Comparison of ENCODE assay signal across 14 cellular contexts in the genomic region with DNA sequence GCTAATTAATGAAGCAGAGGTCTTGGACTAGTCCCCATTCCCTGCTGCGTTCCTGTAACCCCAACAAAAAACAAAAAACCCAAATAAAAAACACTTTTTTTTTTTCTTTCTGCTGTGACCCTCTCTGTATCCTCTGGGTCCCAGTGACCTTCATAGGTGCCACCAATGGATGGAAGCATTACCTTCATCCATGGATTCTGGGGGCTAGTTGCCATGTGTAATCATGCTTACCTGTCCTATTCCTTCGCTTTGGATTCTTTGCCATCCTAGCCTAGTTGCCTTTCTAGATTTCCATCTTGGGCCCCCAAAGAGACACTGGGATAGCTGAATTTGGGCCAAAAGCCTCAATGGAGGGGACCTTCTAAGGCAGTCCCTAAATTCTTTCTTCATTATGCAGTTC.
DNase-seq lines count a peak whose midpoint lies in the region; ATAC-seq and TF ChIP-seq lines count a peak whose summit lies in the region.
"Had no signal": no experiment of that assay in that cellular context is flagged by ENCODE, and none has a peak within 500 bp of the region (broad histone marks: within the 10 kb centered on the region; RNA-seq: fewer than 3 reads in every experiment).

No MANE protein-coding gene starts in this region.

- peak; percentile 14 for DNase-seq in NCI-H1694 (lab: John Stamatoyannopoulos, UW)
- DNase-seq in NCI-H1694 treated with DMSO at 0.1 percent for 48 hours (lab: John Stamatoyannopoulos, UW) = no peak
- DNase-seq in LNCaP clone FGC (ENCODE audit: low read depth) = peak; percentile 8
- peak; percentile 20 for DNase-seq in astrocyte of the cerebellum (ENCODE audit: low read depth)
- peak; percentile 24 for DNase-seq in iris pigment epithelial cell (ENCODE audit: low read depth)
- DNase-seq in activated effector memory CD4-positive, alpha-beta T cell treated with Interleukin-2 at 50 U/mL for 16 hours = no peak
- DNase-seq in cortex of kidney (lab: John Stamatoyannopoulos, UW) = no peak
- DNase-seq: activated naive CD8-positive, alpha-beta T cell treated with anti-CD3 and anti-CD28 coated beads, Interleukin-2, amount 50 U/mL, for 24 hours; activated T-cell treated with anti-CD3 and anti-CD28 coated beads, Interleukin-2, amount 50 U/mL, for 1 hour; stimulated activated CD8-positive, alpha-beta memory T cell treated with anti-CD3 and anti-CD28 coated beads, Interleukin-4, amount 100 ng/mL, for 48 hours; T-helper 2 cell had no signal

- no peak for ATAC-seq in GM18498 (IDR thresholded peaks at IDR 0.05; ENCODE audit: unreplicated experiment)
- ATAC-seq: A549; activated naive CD8-positive, alpha-beta T cell treated with anti-CD3 and anti-CD28 coated beads, Interleukin-2, amount 50 U/mL, for 24 hours had no signal

- TF ChIP-seq CTCF in LNCaP clone FGC (IDR thresholded peaks at IDR 0.05; ENCODE audit: control insufficient read depth, extremely low read depth, insufficient read depth) (no peak), astrocyte of the cerebellum (IDR thresholded peaks at IDR 0.05; ENCODE audit: low read depth, low read length, missing control alignments) (no peak)

- in situ Hi-C loops in astrocyte of the cerebellum (cut with HindIII; ENCODE audit: low sequenced_read_pairs) = no loop called here

- H3K4me3 ChIP-seq in LNCaP clone FGC (ENCODE audit: low read depth, low read length) (no peak overlapping the region), astrocyte of the cerebellum (ENCODE audit: low read depth, low read length) (no peak overlapping the region)
- H3K4me3 ChIP-seq: A549, prostate gland had no signal

Comparison
In these comparisons a context has a peak if more than half of its experiments do, and no peak if none do; other contexts are left out.
1. DNase-seq: peak in NCI-H1694 (single experiment), LNCaP clone FGC (single experiment), astrocyte of the cerebellum (single experiment) and iris pigment epithelial cell (single experiment); none in NCI-H1694 treated with DMSO at 0.1 percent for 48 hours (single experiment), activated effector memory CD4-positive, alpha-beta T cell treated with Interleukin-2 at 50 U/mL for 16 hours (single experiment) and cortex of kidney (single experiment).